Comparison of ENCODE assay signal across 23 cellular contexts in genomic region chr18:26121476-26121875, GRCh38. TPM values are rescaled to one million over a fixed set of nuclear protein-coding genes. Genes with fewer than 3 reads are reported as not detected.
DNase-seq lines count a peak whose midpoint lies in the region; ATAC-seq and TF ChIP-seq lines count a peak whose summit lies in the region.
"Had no signal": no experiment of that assay in that cellular context is flagged by ENCODE, and none has a peak within 500 bp of the region (broad histone marks: within the 10 kb centered on the region; RNA-seq: fewer than 3 reads in every experiment).

No MANE protein-coding gene starts in this region.

- H3K27me3 Mint-ChIP-seq in HFFc6 (ENCODE audit: insufficient read depth), result peaks cover 7% of the 10 kb centered on the region
- no peaks in the 10 kb centered on the region for H3K27me3 Mint-ChIP-seq in activated naive CD4-positive, alpha-beta T cell treated with anti-CD3 and anti-CD28 coated beads for 36 hours (ENCODE audit: low read depth)

- no peak overlapping the region for H3K4me3 ChIP-seq in fibroblast of mammary gland (ENCODE audit: control insufficient read depth, low read depth, low read length)
- H3K4me3 ChIP-seq: BLaER1 had no signal

- no peaks in the 10 kb centered on the region for H3K9me3 Mint-ChIP-seq in HFFc6
- peaks cover 10% of the 10 kb centered on the region for H3K9me3 Mint-ChIP-seq in activated naive CD4-positive, alpha-beta T cell treated with anti-CD3 and anti-CD28 coated beads for 36 hours

- intact Hi-C loops in activated naive CD4-positive, alpha-beta T cell treated with anti-CD3 and anti-CD28 coated beads for 36 hours (cut with micrococcal nuclease), result no loop called here

- DNase-seq in HFFc6, result no peak
- DNase-seq in amniotic epithelial cell (ENCODE audit: low read depth), result peak; percentile 23
- DNase-seq in fibroblast of mammary gland (ENCODE audit: low read depth), result peak; percentile 12
- DNase-seq in AML-193 (lab: John Stamatoyannopoulos, UW), result no peak
- DNase-seq in activated naive CD4-positive, alpha-beta T cell treated with anti-CD3 and anti-CD28 coated beads for 36 hours, result no peak
- DNase-seq: Caco-2; CD4-positive, alpha-beta memory T cell; DMS 273 treated with DMSO at 0.1 percent for 48 hours; DMS79 treated with DMSO at 0.1 percent for 48 hours; MV-4-11; NCI-H1694; NCI-H2081 treated with DMSO at 0.1 percent for 48 hours; NCI-H446; NCI-H526; PC-3; Right ventricle myocardium superior had no signal

- H3K36me3 Mint-ChIP-seq in HFFc6 (ENCODE audit: low read depth), result no peaks in the 10 kb centered on the region
- H3K36me3 Mint-ChIP-seq in activated naive CD4-positive, alpha-beta T cell treated with anti-CD3 and anti-CD28 coated beads for 36 hours (ENCODE audit: low read depth), result no peaks in the 10 kb centered on the region
- H3K36me3 Mint-ChIP-seq: CD4-positive, alpha-beta memory T cell had no signal

- H3K27ac Mint-ChIP-seq in HFFc6, result peak overlapping the region; percentile 3; the same call in 1 of the 2 replicates
- no peak overlapping the region for H3K27ac Mint-ChIP-seq in activated naive CD4-positive, alpha-beta T cell treated with anti-CD3 and anti-CD28 coated beads for 36 hours
- H3K27ac Mint-ChIP-seq: CD4-positive, alpha-beta memory T cell had no signal

- peaks cover 15% of the 10 kb centered on the region; the same call in 1 of the 2 replicates for H3K4me1 Mint-ChIP-seq in HFFc6 (ENCODE audit: low read depth)
- H3K4me1 Mint-ChIP-seq in activated naive CD4-positive, alpha-beta T cell treated with anti-CD3 and anti-CD28 coated beads for 36 hours (ENCODE audit: low read depth), result peaks cover 2% of the 10 kb centered on the region
- H3K4me1 Mint-ChIP-seq: CD4-positive, alpha-beta memory T cell had no signal

- TF ChIP-seq CTCF in HFFc6 (IDR thresholded peaks at IDR 0.05), result no peak
- TF ChIP-seq CTCF in fibroblast of mammary gland (conservative IDR thresholded peaks at IDR 0.05; ENCODE audit: control insufficient read depth, insufficient read depth, low read depth, low read length), result no peak

- CTCF ChIA-PET in activated naive CD4-positive, alpha-beta T cell treated with anti-CD3 and anti-CD28 coated beads for 36 hours (lab: Charles Lee), result no interaction called here

- ATAC-seq in GM18873 (IDR thresholded peaks at IDR 0.05; ENCODE audit: low FRiP score, unreplicated experiment) (no peak), HG03097 (IDR thresholded peaks at IDR 0.05; ENCODE audit: low FRiP score, unreplicated experiment) (no peak)
- ATAC-seq: HCT116, PC-3 had no signal

- H3K4me3 Mint-ChIP-seq in HFFc6, result no peak overlapping the region
- H3K4me3 Mint-ChIP-seq in activated naive CD4-positive, alpha-beta T cell treated with anti-CD3 and anti-CD28 coated beads for 36 hours, result no peak overlapping the region

RNA-seq across cellular contexts. Expression of gene PSMA8, which starts 12.2 kb away (rescaled TPM):
- total RNA-seq in HFFc6 (2021; fragmentation: NEBNext Ultra II Directional; extraction: Animal tissue kit (Norgen Biotek cat#: 25700)), result not detected
- 1 to 10 TPM; 2.1 TPM for total RNA-seq in activated naive CD4-positive, alpha-beta T cell treated with anti-CD3 and anti-CD28 coated beads for 36 hours
- total RNA-seq: A673, Caco-2, H1, PC-3, RPMI7951 had no signal

RNA-seq across cellular contexts. Expression of gene SS18, which starts 31.1 kb away (rescaled TPM):
- total RNA-seq in HFFc6 (2021; fragmentation: NEBNext Ultra II Directional; extraction: Animal tissue kit (Norgen Biotek cat#: 25700)), result 10 to 100 TPM; 59.6 to 70.1 (median 67.9) TPM
- total RNA-seq in activated naive CD4-positive, alpha-beta T cell treated with anti-CD3 and anti-CD28 coated beads for 36 hours, result 10 to 100 TPM; 42.2 to 42.9 TPM

Comparison
In these comparisons a context has a peak if more than half of its experiments do, and no peak if none do; other contexts are left out.
1. DNase-seq: peak in amniotic epithelial cell (single experiment) and fibroblast of mammary gland (single experiment); none in HFFc6 (single experiment), AML-193 (0 of 2) and activated naive CD4-positive, alpha-beta T cell treated with anti-CD3 and anti-CD28 coated beads for 36 hours (single experiment).